Comparison of ENCODE assay signal across 21 cellular contexts in genomic region chr10:14527134-14527780, GRCh38.
DNase-seq lines count a peak whose midpoint lies in the region; ATAC-seq and TF ChIP-seq lines count a peak whose summit lies in the region.
"Had no signal": no experiment of that assay in that cellular context is flagged by ENCODE, and none has a peak within 500 bp of the region (broad histone marks: within the 10 kb centered on the region; RNA-seq: fewer than 3 reads in every experiment).

No MANE protein-coding gene starts in this region.

- H3F3A ChIP-seq in PC-3 (ENCODE audit: low read length, unreplicated experiment), result no peaks in the 10 kb centered on the region

- H3K36me3 ChIP-seq in PC-3 (ENCODE audit: low read depth, low read length), result peaks cover 15% of the 10 kb centered on the region; the same call in 1 of the 2 replicates

- no peak for DNase-seq in activated CD4-positive, alpha-beta T cell treated with anti-CD3 and anti-CD28 coated beads, Interleukin-2, amount 10 ng/mL, durations not matched to agents 7 days and 5 days
- no peak for DNase-seq in activated CD4-positive, alpha-beta T cell treated with anti-CD3 and anti-CD28 coated beads for 1 hour
- DNase-seq in GM12865 (ENCODE audit: low read depth) (peak; percentile 47), natural killer cell (no peak), MCF 10A (ENCODE audit: unreplicated experiment) (no peak), PC-3 (no peak)
- DNase-seq in activated naive CD8-positive, alpha-beta T cell treated with anti-CD3 and anti-CD28 coated beads, Interleukin-2, amount 10 ng/mL, durations not matched to agents 7 days and 5 days, result no peak
- DNase-seq: ACHN; activated CD8-positive, alpha-beta memory T cell treated with anti-CD3 and anti-CD28 coated beads for 24 hours; activated gamma-delta T cell; DND-41; hippocampal formation; mesenchymal stem cell; NCI-H1694; NCI-H2227 treated with DMSO at 0.1 percent for 48 hours; SK-N-SH; stimulated activated naive CD4-positive, alpha-beta T cell; upper lobe of left lung had no signal

- H3K4me1 Mint-ChIP-seq in activated CD4-positive, alpha-beta T cell treated with anti-CD3 and anti-CD28 coated beads, Interleukin-2, amount 10 ng/mL, durations not matched to agents 7 days and 5 days, result peaks cover 83% of the 10 kb centered on the region
- peaks cover 52% of the 10 kb centered on the region for H3K4me1 Mint-ChIP-seq in activated naive CD8-positive, alpha-beta T cell treated with anti-CD3 and anti-CD28 coated beads, Interleukin-2, amount 10 ng/mL, durations not matched to agents 7 days and 5 days
- H3K4me1 Mint-ChIP-seq in natural killer cell (peaks cover 82 to 86% of the 10 kb centered on the region in 2 donors), MCF 10A (ENCODE audit: insufficient read depth, unreplicated experiment) (no peaks in the 10 kb centered on the region)

- intact Hi-C loops in natural killer cell (cut with micrococcal nuclease), result no loop called here
- intact Hi-C loops in MCF 10A (cut with micrococcal nuclease), result no loop called here
- intact Hi-C loops in PC-3 (cut with micrococcal nuclease), result no loop called here

- no peak overlapping the region for H3K4me3 Mint-ChIP-seq in activated CD4-positive, alpha-beta T cell treated with anti-CD3 and anti-CD28 coated beads, Interleukin-2, amount 10 ng/mL, durations not matched to agents 7 days and 5 days
- peak overlapping the region; percentile 21 for H3K4me3 Mint-ChIP-seq in activated naive CD8-positive, alpha-beta T cell treated with anti-CD3 and anti-CD28 coated beads, Interleukin-2, amount 10 ng/mL, durations not matched to agents 7 days and 5 days
- H3K4me3 Mint-ChIP-seq in natural killer cell, result no peak overlapping the region
- no peak overlapping the region for H3K4me3 Mint-ChIP-seq in MCF 10A (ENCODE audit: unreplicated experiment)

- H3K4me3 ChIP-seq in GM12865 (ENCODE audit: low read depth, low read length) (no peak overlapping the region), PC-3 (ENCODE audit: low read length) (no peak overlapping the region)
- H3K4me3 ChIP-seq: upper lobe of left lung had no signal

- H3K36me3 Mint-ChIP-seq in activated CD4-positive, alpha-beta T cell treated with anti-CD3 and anti-CD28 coated beads, Interleukin-2, amount 10 ng/mL, durations not matched to agents 7 days and 5 days (ENCODE audit: low read depth), result peaks cover 75% of the 10 kb centered on the region
- peaks cover 36% of the 10 kb centered on the region for H3K36me3 Mint-ChIP-seq in activated naive CD8-positive, alpha-beta T cell treated with anti-CD3 and anti-CD28 coated beads, Interleukin-2, amount 10 ng/mL, durations not matched to agents 7 days and 5 days
- no peaks in the 10 kb centered on the region for H3K36me3 Mint-ChIP-seq in natural killer cell
- H3K36me3 Mint-ChIP-seq in MCF 10A (ENCODE audit: insufficient read depth, unreplicated experiment), result no peaks in the 10 kb centered on the region

- CTCF ChIA-PET in activated CD4-positive, alpha-beta T cell treated with anti-CD3 and anti-CD28 coated beads, Interleukin-2, amount 10 ng/mL, durations not matched to agents 7 days and 5 days (lab: Charles Lee), result interaction anchor here (0.8 to 1.8 kb wide), 4 partner anchors 8 to 78 kb away, joined by 3 to 8 read pairs (median 6); no protein-coding TSS in a partner anchor
- CTCF ChIA-PET in MCF 10A (lab: Yijun Ruan, JAX), result interaction anchor here (0.5 to 1.4 kb wide), 10 partner anchors 9 to 1720 kb away, joined by 3 to 6 read pairs (median 3); no protein-coding TSS in a partner anchor
- CTCF ChIA-PET in PC-3 (lab: Charles Lee), result no interaction called here

- TF ChIP-seq CTCF in GM12865 (IDR thresholded peaks at IDR 0.05; ENCODE audit: insufficient read depth, low read depth, low read length, missing control alignments) (no peak), natural killer cell (IDR thresholded peaks at IDR 0.05) (no peak), MCF 10A (IDR thresholded peaks at IDR 0.05; ENCODE audit: unreplicated experiment) (no peak), PC-3 (conservative IDR thresholded peaks at IDR 0.05; ENCODE audit: low read depth, low read length) (no peak)

- H3K9ac ChIP-seq in PC-3 (ENCODE audit: low read length), result no peak overlapping the region
- H3K9ac ChIP-seq: SK-N-SH had no signal

- no peak for ATAC-seq in activated naive CD8-positive, alpha-beta T cell treated with anti-CD3 and anti-CD28 coated beads, Interleukin-2, amount 10 ng/mL, durations not matched to agents 7 days and 5 days (ENCODE audit: low read depth)
- ATAC-seq in natural killer cell (no peak), PC-3 (no peak), HG02970 (IDR thresholded peaks at IDR 0.05; ENCODE audit: low FRiP score, unreplicated experiment) (no peak)
- ATAC-seq: HepG2 had no signal

- peaks cover 19% of the 10 kb centered on the region for H3K79me2 ChIP-seq in PC-3 (ENCODE audit: low read length)

- no peaks in the 10 kb centered on the region for H3K27me3 ChIP-seq in PC-3 (ENCODE audit: low read length)
- H3K27me3 ChIP-seq: upper lobe of left lung had no signal

- H2AFZ ChIP-seq in PC-3 (ENCODE audit: low read length), result no peak overlapping the region

- H3K9me2 ChIP-seq in PC-3 (replicated peaks; ENCODE audit: low read length), result no peaks in the 10 kb centered on the region
- H3K9me2 ChIP-seq: SK-N-SH had no signal

- H3K9me3 ChIP-seq in PC-3 (ENCODE audit: low read length), result no peaks in the 10 kb centered on the region
- H3K9me3 ChIP-seq: SK-N-SH, upper lobe of left lung had no signal

- no peaks in the 10 kb centered on the region for H3K9me3 Mint-ChIP-seq in activated CD4-positive, alpha-beta T cell treated with anti-CD3 and anti-CD28 coated beads, Interleukin-2, amount 10 ng/mL, durations not matched to agents 7 days and 5 days
- no peaks in the 10 kb centered on the region for H3K9me3 Mint-ChIP-seq in activated naive CD8-positive, alpha-beta T cell treated with anti-CD3 and anti-CD28 coated beads, Interleukin-2, amount 10 ng/mL, durations not matched to agents 7 days and 5 days
- H3K9me3 Mint-ChIP-seq in natural killer cell (no peaks in the 10 kb centered on the region), MCF 10A (ENCODE audit: unreplicated experiment) (no peaks in the 10 kb centered on the region)

- peaks cover 5% of the 10 kb centered on the region; the same call in 1 of the 2 replicates for H3K4me1 ChIP-seq in PC-3 (ENCODE audit: insufficient read depth, low read length)
- H3K4me1 ChIP-seq: upper lobe of left lung had no signal

- H3K27me3 Mint-ChIP-seq in activated CD4-positive, alpha-beta T cell treated with anti-CD3 and anti-CD28 coated beads, Interleukin-2, amount 10 ng/mL, durations not matched to agents 7 days and 5 days, result no peaks in the 10 kb centered on the region
- no peaks in the 10 kb centered on the region for H3K27me3 Mint-ChIP-seq in activated naive CD8-positive, alpha-beta T cell treated with anti-CD3 and anti-CD28 coated beads, Interleukin-2, amount 10 ng/mL, durations not matched to agents 7 days and 5 days
- H3K27me3 Mint-ChIP-seq in natural killer cell (ENCODE audit: low read depth in 2 of 2), result no peaks in the 10 kb centered on the region
- H3K27me3 Mint-ChIP-seq in MCF 10A (ENCODE audit: insufficient read depth, unreplicated experiment), result no peaks in the 10 kb centered on the region

- H3K27ac ChIP-seq in PC-3 (ENCODE audit: low read length), result no peak overlapping the region
- H3K27ac ChIP-seq: C4-2B, upper lobe of left lung had no signal

- H3K4me2 ChIP-seq in PC-3 (ENCODE audit: low read length), result no peak overlapping the region
- H3K4me2 ChIP-seq: SK-N-SH had no signal

- no peaks in the 10 kb centered on the region for H4K20me1 ChIP-seq in PC-3 (ENCODE audit: low read length)

- POLR2A ChIA-PET in activated CD4-positive, alpha-beta T cell treated with anti-CD3 and anti-CD28 coated beads, Interleukin-2, amount 10 ng/mL, durations not matched to agents 7 days and 5 days (lab: Charles Lee), result interaction anchor here (0.6 kb wide), 1 partner anchor 26 kb away, joined by 6 read pairs; no protein-coding TSS in a partner anchor
- POLR2A ChIA-PET in activated naive CD8-positive, alpha-beta T cell treated with anti-CD3 and anti-CD28 coated beads, Interleukin-2, amount 10 ng/mL, durations not matched to agents 7 days and 5 days (lab: Charles Lee), result interaction anchor here (0.7 to 1.0 kb wide), 2 partner anchors 35 to 174 kb away, joined by 3 read pairs; no protein-coding TSS in a partner anchor
- POLR2A ChIA-PET in MCF 10A (lab: Yijun Ruan, JAX) (no interaction called here), PC-3 (lab: Charles Lee; ENCODE audit: unreplicated experiment) (no interaction called here)

- H3K27ac Mint-ChIP-seq in activated CD4-positive, alpha-beta T cell treated with anti-CD3 and anti-CD28 coated beads, Interleukin-2, amount 10 ng/mL, durations not matched to agents 7 days and 5 days, result peak overlapping the region; percentile 60
- peak overlapping the region; percentile 11 for H3K27ac Mint-ChIP-seq in activated naive CD8-positive, alpha-beta T cell treated with anti-CD3 and anti-CD28 coated beads, Interleukin-2, amount 10 ng/mL, durations not matched to agents 7 days and 5 days
- peak overlapping the region; percentile 56 to 72 for H3K27ac Mint-ChIP-seq in natural killer cell
- H3K27ac Mint-ChIP-seq in MCF 10A (ENCODE audit: low read depth, unreplicated experiment), result no peak overlapping the region

- no TSS peak for BruUV-seq in MCF 10A (replicated peaks; lab: Mats Ljungman, UMichigan)
- no TSS peak for BruUV-seq in PC-3 (replicated peaks; lab: Mats Ljungman, UMichigan)

Comparison
In these comparisons a context has a peak if more than half of its experiments do, and no peak if none do; other contexts are left out.
1. POLR2A ChIA-PET loops: an anchor here in activated CD4-positive, alpha-beta T cell treated with anti-CD3 and anti-CD28 coated beads, Interleukin-2, amount 10 ng/mL, durations not matched to agents 7 days and 5 days (0.6 kb wide) and activated naive CD8-positive, alpha-beta T cell treated with anti-CD3 and anti-CD28 coated beads, Interleukin-2, amount 10 ng/mL, durations not matched to agents 7 days and 5 days (0.7 to 1.0 kb wide); none called in MCF 10A and PC-3.